ENCODE assay signal across 18 cellular contexts in genomic region chr2:9749546-9750223, GRCh38.
"Had no signal": no experiment of that assay in that cellular context is flagged by ENCODE, and none has a peak within 500 bp of the region (broad histone marks: within the 10 kb centered on the region; RNA-seq: fewer than 3 reads in every experiment).

No MANE protein-coding gene starts in this region.

- H3K4me3 ChIP-seq: dorsolateral prefrontal cortex, heart left ventricle, prostate gland, right lobe of liver, skin epidermis, tibial artery, upper lobe of left lung, uterus had no signal

- H3K4me1 ChIP-seq: parathyroid adenoma, right lobe of liver, uterus had no signal

- DNase-seq: cortex of kidney; dorsolateral prefrontal cortex; effector CD8-positive, alpha-beta T cell; heart left ventricle; hippocampal formation; left colon; left ventricle myocardium superior; mesendoderm; right lobe of liver; stimulated activated naive CD4-positive, alpha-beta T cell treated with Interleukin-2 at 50 U/mL for 16 hours; tibial artery; uterus had no signal

- H3K36me3 ChIP-seq: heart left ventricle, prostate gland, right lobe of liver, tibial artery, upper lobe of left lung, uterus had no signal

- ATAC-seq: esophagus mucosa, heart left ventricle, left colon, left ventricle myocardium superior, right lobe of liver had no signal

- H3K9me3 ChIP-seq: heart left ventricle, prostate gland, right lobe of liver, tibial artery, upper lobe of left lung, uterus had no signal

- H3K9me3 Mint-ChIP-seq: nephron had no signal
